ENCODE assay signal across 7 cellular contexts in genomic region chr19:35995655-35995993, GRCh38. TPM values are rescaled to one million over a fixed set of nuclear protein-coding genes. Genes with fewer than 3 reads are reported as not detected.
DNase-seq lines count a peak whose midpoint lies in the region; ATAC-seq and TF ChIP-seq lines count a peak whose summit lies in the region.

No MANE protein-coding gene starts in this region.

- DNase-seq in GM12864 (ENCODE audit: low read depth) (no peak), fibroblast of pulmonary artery (ENCODE audit: low read depth) (peak; percentile 33), neuronal stem cell (ENCODE audit: low spot score) (no peak), SKM-1 (lab: John Stamatoyannopoulos, UW; ENCODE audit: unreplicated experiment) (no peak)
- peak; percentile 70 for DNase-seq in activated CD8-positive, alpha-beta T cell treated with anti-CD3 and anti-CD28 coated beads, Interleukin-2, amount 10 ng/mL, durations not matched to agents 7 days and 5 days

- POLR2A ChIA-PET in activated CD8-positive, alpha-beta T cell treated with anti-CD3 and anti-CD28 coated beads, Interleukin-2, amount 10 ng/mL, durations not matched to agents 7 days and 5 days (lab: Charles Lee) = interaction anchor here (0.9 to 2.6 kb wide), 3 partner anchors 19 to 59 kb away, joined by 4 to 9 read pairs (median 6); partner anchors contain the start of genes ALKBH6, THAP8 and WDR62

- H4K91ac ChIP-seq in neuronal stem cell (ENCODE audit: low read depth, low read length, poor library complexity) = no peak overlapping the region

- H2AK5ac ChIP-seq in neuronal stem cell (ENCODE audit: low read depth, low read length) = peak overlapping the region; percentile 63

- peak overlapping the region; percentile 98 for H2AFZ ChIP-seq in neuronal stem cell (ENCODE audit: low read length)

- no peak overlapping the region for H3K18ac ChIP-seq in neuronal stem cell (ENCODE audit: low read length)

- no peak overlapping the region for H2BK5ac ChIP-seq in neuronal stem cell (ENCODE audit: low read length)

- peaks cover 2% of the 10 kb centered on the region for H3K36me3 Mint-ChIP-seq in IgD-negative memory B cell
- H3K36me3 Mint-ChIP-seq in activated CD8-positive, alpha-beta T cell treated with anti-CD3 and anti-CD28 coated beads, Interleukin-2, amount 10 ng/mL, durations not matched to agents 7 days and 5 days (ENCODE audit: low read depth) = peaks cover 16% of the 10 kb centered on the region

- no CpG with 5 or more reads among the region's 18 CpGs for WGBS in neuronal stem cell (ENCODE audit: extremely low coverage in 2 of 2, insufficient read length in 2 of 2, insufficient replicate concordance in 1 of 2), 2 donors

- peak overlapping the region; percentile 94 for H3K4me2 ChIP-seq in neuronal stem cell (ENCODE audit: insufficient read depth, low read length, poor library complexity, severe bottlenecking)

- H3K14ac ChIP-seq in neuronal stem cell (ENCODE audit: low read length) = no peak overlapping the region

- H3K27me3 ChIP-seq in neuronal stem cell (ENCODE audit: control insufficient read depth in 3 of 3, insufficient read depth in 3 of 3, low read depth in 1 of 3, low read length in 3 of 3) = peaks cover 0 to 2% (median 0%) of the 10 kb centered on the region in 3 experiments

- no peaks in the 10 kb centered on the region for H3K27me3 Mint-ChIP-seq in IgD-negative memory B cell
- no peaks in the 10 kb centered on the region for H3K27me3 Mint-ChIP-seq in activated CD8-positive, alpha-beta T cell treated with anti-CD3 and anti-CD28 coated beads, Interleukin-2, amount 10 ng/mL, durations not matched to agents 7 days and 5 days (ENCODE audit: low read depth)

- no peak overlapping the region for H2BK120ac ChIP-seq in neuronal stem cell (ENCODE audit: low read depth, low read length)

- ATAC-seq in GM21576 (IDR thresholded peaks at IDR 0.05; ENCODE audit: unreplicated experiment) = peak; percentile 20
- ATAC-seq in activated CD8-positive, alpha-beta T cell treated with anti-CD3 and anti-CD28 coated beads, Interleukin-2, amount 10 ng/mL, durations not matched to agents 7 days and 5 days = peak; percentile 66

- peak overlapping the region in 2 of 3 donors; percentile 64 to 67 for H3K27ac Mint-ChIP-seq in IgD-negative memory B cell
- peak overlapping the region; percentile 78 for H3K27ac Mint-ChIP-seq in activated CD8-positive, alpha-beta T cell treated with anti-CD3 and anti-CD28 coated beads, Interleukin-2, amount 10 ng/mL, durations not matched to agents 7 days and 5 days

- H4K8ac ChIP-seq in neuronal stem cell (ENCODE audit: low read depth, low read length) = no peak overlapping the region

- H3K4me3 ChIP-seq in GM12864 (ENCODE audit: low read depth, low read length) (peak overlapping the region; percentile 87), fibroblast of pulmonary artery (replicated peaks; ENCODE audit: low read depth, low read length) (peak overlapping the region; percentile 71), neuronal stem cell (ENCODE audit: low read length in 2 of 2) (peak overlapping the region; percentile 87 to 93)

- no peaks in the 10 kb centered on the region for H3K9me3 ChIP-seq in neuronal stem cell (replicated peaks in 1 of 2; ENCODE audit: control insufficient read depth in 2 of 2, insufficient read depth in 1 of 2, low read depth in 1 of 2, low read length in 2 of 2)

- no peaks in the 10 kb centered on the region for H3K9me3 Mint-ChIP-seq in IgD-negative memory B cell
- no peaks in the 10 kb centered on the region for H3K9me3 Mint-ChIP-seq in activated CD8-positive, alpha-beta T cell treated with anti-CD3 and anti-CD28 coated beads, Interleukin-2, amount 10 ng/mL, durations not matched to agents 7 days and 5 days (ENCODE audit: insufficient read depth)

- H3K4me3 Mint-ChIP-seq in IgD-negative memory B cell = peak overlapping the region; percentile 85 to 95 (median 92)
- H3K4me3 Mint-ChIP-seq in activated CD8-positive, alpha-beta T cell treated with anti-CD3 and anti-CD28 coated beads, Interleukin-2, amount 10 ng/mL, durations not matched to agents 7 days and 5 days = peak overlapping the region; percentile 92

- H2BK15ac ChIP-seq in neuronal stem cell (ENCODE audit: low read length) = no peak overlapping the region

- TF ChIP-seq CTCF in GM12864 (IDR thresholded peaks at IDR 0.05; ENCODE audit: low read depth, low read length, missing control alignments) = no peak
- no peak for TF ChIP-seq CTCF in fibroblast of pulmonary artery (IDR thresholded peaks at IDR 0.05; ENCODE audit: low read length, missing control alignments)

- peaks cover 6 to 12% of the 10 kb centered on the region in 2 donors for H3K4me1 ChIP-seq in neuronal stem cell (ENCODE audit: control insufficient read depth in 2 of 2, insufficient read depth in 1 of 2, low read depth in 1 of 2, low read length in 2 of 2)

- H3K27ac ChIP-seq in neuronal stem cell (replicated peaks; ENCODE audit: low read length) = no peak overlapping the region

- H3K4ac ChIP-seq in neuronal stem cell (ENCODE audit: low read length) = no peak overlapping the region

- H3K9ac ChIP-seq in neuronal stem cell (ENCODE audit: low read depth, low read length, poor library complexity) = peak overlapping the region; percentile 95

- peaks cover 7% of the 10 kb centered on the region for H3K79me1 ChIP-seq in neuronal stem cell (ENCODE audit: low read depth, low read length)

- H2BK12ac ChIP-seq in neuronal stem cell (ENCODE audit: low read length) = no peak overlapping the region

- H3K23ac ChIP-seq in neuronal stem cell (ENCODE audit: low read depth, low read length, poor library complexity) = peak overlapping the region; percentile 99

- CTCF ChIA-PET in activated CD8-positive, alpha-beta T cell treated with anti-CD3 and anti-CD28 coated beads, Interleukin-2, amount 10 ng/mL, durations not matched to agents 7 days and 5 days (lab: Charles Lee) = interaction anchor here (0.7 to 1.5 kb wide), 2 partner anchors 47 to 58 kb away, joined by 3 to 5 read pairs; partner anchors contain the start of gene THAP8

- H3K4me1 Mint-ChIP-seq in IgD-negative memory B cell = peaks cover 10 to 24% (median 21%) of the 10 kb centered on the region in 3 donors
- H3K4me1 Mint-ChIP-seq in activated CD8-positive, alpha-beta T cell treated with anti-CD3 and anti-CD28 coated beads, Interleukin-2, amount 10 ng/mL, durations not matched to agents 7 days and 5 days (ENCODE audit: low read depth) = peaks cover 26% of the 10 kb centered on the region

- H3K36me3 ChIP-seq in neuronal stem cell (replicated peaks in 1 of 2; ENCODE audit: control insufficient read depth in 2 of 2, insufficient read depth in 2 of 2, low read length in 2 of 2) = peaks cover 4 to 15% of the 10 kb centered on the region in 2 donors

RNA-seq across cellular contexts. Expression of gene SDHAF1, which starts 0.6 kb away (rescaled TPM):
- polyA plus RNA-seq in IgD-negative memory B cell = 53.7 TPM
- total RNA-seq in activated CD8-positive, alpha-beta T cell treated with anti-CD3 and anti-CD28 coated beads, Interleukin-2, amount 10 ng/mL, durations not matched to agents 7 days and 5 days = 10 to 100 TPM; 20.1 to 21.4 TPM
- 16.9 TPM for polyA plus RNA-seq in neuronal stem cell (2013, experiment 1 of 2)
- 15.6 TPM for polyA plus RNA-seq in neuronal stem cell (2013, experiment 2 of 2)

RNA-seq across cellular contexts. Expression of gene SYNE4, which starts 13.0 kb away (rescaled TPM):
- not detected for polyA plus RNA-seq in IgD-negative memory B cell
- 1 to 10 TPM; 1.8 to 2.6 TPM for total RNA-seq in activated CD8-positive, alpha-beta T cell treated with anti-CD3 and anti-CD28 coated beads, Interleukin-2, amount 10 ng/mL, durations not matched to agents 7 days and 5 days
- polyA plus RNA-seq in neuronal stem cell (2013, experiment 1 of 2) = 3.9 TPM
- polyA plus RNA-seq in neuronal stem cell (2013, experiment 2 of 2) = 3.9 TPM

RNA-seq across cellular contexts. Expression of gene ALKBH6, which starts 18.4 kb away (rescaled TPM):
- 15.7 TPM for polyA plus RNA-seq in IgD-negative memory B cell
- total RNA-seq in activated CD8-positive, alpha-beta T cell treated with anti-CD3 and anti-CD28 coated beads, Interleukin-2, amount 10 ng/mL, durations not matched to agents 7 days and 5 days = 10 to 100 TPM; 43.3 to 47.2 TPM
- 20.4 TPM for polyA plus RNA-seq in neuronal stem cell (2013, experiment 1 of 2)
- 19.3 TPM for polyA plus RNA-seq in neuronal stem cell (2013, experiment 2 of 2)

RNA-seq across cellular contexts. Expression of gene CLIP3, which starts 37.0 kb away (rescaled TPM):
- polyA plus RNA-seq in IgD-negative memory B cell = 0.23 TPM
- total RNA-seq in activated CD8-positive, alpha-beta T cell treated with anti-CD3 and anti-CD28 coated beads, Interleukin-2, amount 10 ng/mL, durations not matched to agents 7 days and 5 days = 1 to 10 TPM in 1 of 2 experiments, under 1 TPM in 1; 0.74 to 1.7 TPM
- polyA plus RNA-seq in neuronal stem cell (2013, experiment 1 of 2) = 106 TPM
- polyA plus RNA-seq in neuronal stem cell (2013, experiment 2 of 2) = 105 TPM

RNA-seq across cellular contexts. Expression of gene THAP8, which starts 58.5 kb away (rescaled TPM):
- polyA plus RNA-seq in IgD-negative memory B cell = 5.6 TPM
- total RNA-seq in activated CD8-positive, alpha-beta T cell treated with anti-CD3 and anti-CD28 coated beads, Interleukin-2, amount 10 ng/mL, durations not matched to agents 7 days and 5 days = 1 to 10 TPM; 5.7 to 5.8 TPM
- 8.9 TPM for polyA plus RNA-seq in neuronal stem cell (2013, experiment 1 of 2)
- 8.0 TPM for polyA plus RNA-seq in neuronal stem cell (2013, experiment 2 of 2)

Comparison
In these comparisons a context has a peak if more than half of its experiments do, and no peak if none do; other contexts are left out.
1. DNase-seq: peak in activated CD8-positive, alpha-beta T cell treated with anti-CD3 and anti-CD28 coated beads, Interleukin-2, amount 10 ng/mL, durations not matched to agents 7 days and 5 days (single experiment) and fibroblast of pulmonary artery (single experiment); none in GM12864 (single experiment), neuronal stem cell (single experiment) and SKM-1 (single experiment).
2. Peak in every context shown above with its lines, with median percentiles within 50 percentile points of each other: H3K4me3 ChIP-seq.